In genomic region chr22:42755553-42755952, GRCh38 we compare ENCODE assay signal across 8 cellular contexts. TPM values are rescaled to one million over a fixed set of nuclear protein-coding genes. Genes with fewer than 3 reads are reported as not detected.
DNase-seq lines count a peak whose midpoint lies in the region; FAIRE-seq and TF ChIP-seq lines count a peak whose summit lies in the region.
"Not testable (repeated sequence)": the region's sequence is repeated elsewhere in the genome, so short reads cannot be mapped to it uniquely, and the experiment has no call there.

No MANE protein-coding gene starts in this region.

- H2AFZ ChIP-seq in GM23248, hepatocyte: not testable (repeated sequence)

- not testable (repeated sequence) for H3K4me3 Mint-ChIP-seq in MCF 10A (ENCODE audit: unreplicated experiment)

- H4K20me1 ChIP-seq in GM23248 (ENCODE audit: insufficient read depth); hepatocyte (ENCODE audit: insufficient read depth, poor library complexity, severe bottlenecking): not testable (repeated sequence)

- in situ Hi-C loops in GM23248 (cut with MboI): not testable (repeated sequence)

- H3K9ac ChIP-seq in GM23248: peak overlapping the region; percentile 54; the same call in 1 of the 2 replicates

- H3K4me2 ChIP-seq in GM23248 (ENCODE audit: unreplicated experiment); hepatocyte: not testable (repeated sequence)

- not testable (repeated sequence) for TF ChIP-seq CTCF in AG09319 (IDR thresholded peaks at IDR 0.05; ENCODE audit: low read depth, low read length); NB4 (IDR thresholded peaks at IDR 0.05; ENCODE audit: low read depth, low read length); MCF 10A (IDR thresholded peaks at IDR 0.05; ENCODE audit: unreplicated experiment); esophagus squamous epithelium (IDR thresholded peaks at IDR 0.05); hepatocyte (IDR thresholded peaks at IDR 0.05; ENCODE audit: poor library complexity)

- H3K9me3 ChIP-seq in GM23248 (ENCODE audit: low read depth); esophagus squamous epithelium; hepatocyte (ENCODE audit: low read depth); small intestine (ENCODE audit: control insufficient read depth, low read depth): not testable (repeated sequence)

- peak overlapping the region; percentile 59 for H3K27ac Mint-ChIP-seq in MCF 10A (ENCODE audit: low read depth, unreplicated experiment)

- not testable (repeated sequence) for H3K79me2 ChIP-seq in GM23248 (ENCODE audit: insufficient read depth); hepatocyte

- H3F3A ChIP-seq in GM23248 (ENCODE audit: insufficient read depth): peaks cover 21% of the 10 kb centered on the region; the same call in 1 of the 2 replicates

- POLR2A ChIA-PET in MCF 10A (lab: Yijun Ruan, JAX): interaction anchor here (0.5 to 2.8 kb wide), 14 partner anchors 10 to 219 kb away, joined by 3 to 41 read pairs (median 4); partner anchors contain the start of gene POLDIP3

- peaks cover 22% of the 10 kb centered on the region for H3K4me1 Mint-ChIP-seq in MCF 10A (ENCODE audit: insufficient read depth, unreplicated experiment)

- H3K27me3 Mint-ChIP-seq in MCF 10A (ENCODE audit: insufficient read depth, unreplicated experiment): not testable (repeated sequence)

- 17 to 43% methylated on average over 3 to 5 of the region's 5 CpGs for WGBS in GM23248 (ENCODE audit: low coverage in 1 of 2, low lambda C conversion rate in 2 of 2, missing lambda C conversion rate in 2 of 2), 2 experiments
- 45 to 46% methylated on average over 4 to 5 of the region's 5 CpGs for WGBS in esophagus squamous epithelium, 2 donors
- 74% methylated on average over 5 of the region's 5 CpGs for WGBS in hepatocyte (ENCODE audit: low lambda C conversion rate, missing lambda C conversion rate)
- WGBS in small intestine, 3 donors: 60 to 65% (median 60%) methylated on average over 5 of the region's 5 CpGs

- peak overlapping the region; percentile 79 for H3K27ac ChIP-seq in GM23248
- peak overlapping the region in 3 of 4 donors; percentile 28 to 80 (median 77) for H3K27ac ChIP-seq in esophagus squamous epithelium
- H3K27ac ChIP-seq in hepatocyte: not testable (repeated sequence)
- H3K27ac ChIP-seq in small intestine (ENCODE audit: low read depth in 1 of 2, low read length in 1 of 2): peak overlapping the region in 1 of 2 donors; percentile 37

- not testable (repeated sequence) for BruUV-seq in MCF 10A (replicated peaks; lab: Mats Ljungman, UMichigan)

- not testable (repeated sequence) for H3K36me3 ChIP-seq in GM23248 (ENCODE audit: low read depth); esophagus squamous epithelium; hepatocyte (replicated peaks; ENCODE audit: insufficient read depth, low read depth); small intestine (ENCODE audit: control insufficient read depth in 2 of 2, insufficient read depth in 2 of 2, low read length in 2 of 2)

- CTCF ChIA-PET in MCF 10A (lab: Yijun Ruan, JAX): interaction anchor here (0.7 kb wide), 1 partner anchor 88 kb away, joined by 3 read pairs; no protein-coding TSS in a partner anchor

- H3K9me2 ChIP-seq in GM23248 (ENCODE audit: insufficient read depth); hepatocyte (replicated peaks; ENCODE audit: insufficient read depth): not testable (repeated sequence)

- not testable (repeated sequence) for H3K36me3 Mint-ChIP-seq in MCF 10A (ENCODE audit: insufficient read depth, unreplicated experiment)

- not testable (repeated sequence) for H3K27me3 ChIP-seq in GM23248 (replicated peaks; ENCODE audit: insufficient read depth); esophagus squamous epithelium; hepatocyte; small intestine (ENCODE audit: control insufficient read depth in 2 of 2, insufficient read depth in 2 of 2, low read length in 2 of 2)

- not testable (repeated sequence) for TF ChIP-seq POLR2A in NB4 (IDR thresholded peaks at IDR 0.05; ENCODE audit: extremely low read depth, insufficient read length); esophagus squamous epithelium (IDR thresholded peaks at IDR 0.05)

- intact Hi-C loops in MCF 10A (cut with micrococcal nuclease); esophagus squamous epithelium (cut with DNase I): not testable (repeated sequence)

- not testable (repeated sequence) for FAIRE-seq in small intestine (lab: Jason Lieb, UNC)

- not testable (repeated sequence) for H3K9me3 Mint-ChIP-seq in MCF 10A (ENCODE audit: unreplicated experiment)

- H3K4me1 ChIP-seq in GM23248 (ENCODE audit: insufficient read depth); hepatocyte (ENCODE audit: insufficient read depth); small intestine (ENCODE audit: control insufficient read depth in 2 of 2, insufficient read depth in 1 of 2, low read depth in 1 of 2, low read length in 1 of 2): not testable (repeated sequence)
- peaks cover 0 to 67% (median 24%) of the 10 kb centered on the region in 3 donors for H3K4me1 ChIP-seq in esophagus squamous epithelium

- not testable (repeated sequence) for H3K4me3 ChIP-seq in GM23248; NB4 (ENCODE audit: low read depth, low read length); esophagus squamous epithelium; hepatocyte; small intestine (ENCODE audit: low read depth in 1 of 2, low read length in 2 of 2)

- DNase-seq in AG09319 (ENCODE audit: extremely low read depth, low read depth) (peak; percentile 75), GM23248 (peak; percentile 75), NB4 (ENCODE audit: low read depth) (peak; percentile 51), SW480 (ENCODE audit: low spot score) (peak; percentile 78), MCF 10A (ENCODE audit: unreplicated experiment) (peak; percentile 93), hepatocyte (ENCODE audit: low spot score) (peak; percentile 41), small intestine (peak; percentile 54)
- not testable (repeated sequence) for DNase-seq in esophagus squamous epithelium (lab: John Stamatoyannopoulos, UW)

RNA-seq across cellular contexts. Expression of gene A4GALT, which starts 34.9 kb away (rescaled TPM):
- 10.9 and 18.6 TPM in 2 replicates for total RNA-seq in GM23248 (2014; rRNA removed; shearing (Covaris generic))
- polyA plus RNA-seq in GM23248 (2016; fragmentation: Nextera tagmentation; extraction: Ambion mirVana) (14.8 and 15.4 TPM in 2 replicates), hepatocyte (2.2 and 5.8 TPM in 2 replicates), small intestine (10 to 100 TPM in 1 of 3 donors, 1 to 10 TPM in 2; 1.1 to 23.0 (median 3.2) TPM)
- total RNA-seq in MCF 10A (2022) (8.7 and 12.3 TPM in 2 replicates), esophagus squamous epithelium (10 to 100 TPM; 13.9 to 22.0 (median 17.6) TPM), hepatocyte (3.3 and 4.4 TPM in 2 replicates)
